ENCODE assay signal across 1 cellular context in genomic region chr1:220876511-220877347, GRCh38.
TF ChIP-seq lines count a peak whose summit lies in the region.

No MANE protein-coding gene starts in this region.

TF ChIP-seq in GM23338, 12 proteins besides CTCF, POLR2A, EP300 and RAD21 (continued from another document):
- TF ChIP-seq, protein P1, sequence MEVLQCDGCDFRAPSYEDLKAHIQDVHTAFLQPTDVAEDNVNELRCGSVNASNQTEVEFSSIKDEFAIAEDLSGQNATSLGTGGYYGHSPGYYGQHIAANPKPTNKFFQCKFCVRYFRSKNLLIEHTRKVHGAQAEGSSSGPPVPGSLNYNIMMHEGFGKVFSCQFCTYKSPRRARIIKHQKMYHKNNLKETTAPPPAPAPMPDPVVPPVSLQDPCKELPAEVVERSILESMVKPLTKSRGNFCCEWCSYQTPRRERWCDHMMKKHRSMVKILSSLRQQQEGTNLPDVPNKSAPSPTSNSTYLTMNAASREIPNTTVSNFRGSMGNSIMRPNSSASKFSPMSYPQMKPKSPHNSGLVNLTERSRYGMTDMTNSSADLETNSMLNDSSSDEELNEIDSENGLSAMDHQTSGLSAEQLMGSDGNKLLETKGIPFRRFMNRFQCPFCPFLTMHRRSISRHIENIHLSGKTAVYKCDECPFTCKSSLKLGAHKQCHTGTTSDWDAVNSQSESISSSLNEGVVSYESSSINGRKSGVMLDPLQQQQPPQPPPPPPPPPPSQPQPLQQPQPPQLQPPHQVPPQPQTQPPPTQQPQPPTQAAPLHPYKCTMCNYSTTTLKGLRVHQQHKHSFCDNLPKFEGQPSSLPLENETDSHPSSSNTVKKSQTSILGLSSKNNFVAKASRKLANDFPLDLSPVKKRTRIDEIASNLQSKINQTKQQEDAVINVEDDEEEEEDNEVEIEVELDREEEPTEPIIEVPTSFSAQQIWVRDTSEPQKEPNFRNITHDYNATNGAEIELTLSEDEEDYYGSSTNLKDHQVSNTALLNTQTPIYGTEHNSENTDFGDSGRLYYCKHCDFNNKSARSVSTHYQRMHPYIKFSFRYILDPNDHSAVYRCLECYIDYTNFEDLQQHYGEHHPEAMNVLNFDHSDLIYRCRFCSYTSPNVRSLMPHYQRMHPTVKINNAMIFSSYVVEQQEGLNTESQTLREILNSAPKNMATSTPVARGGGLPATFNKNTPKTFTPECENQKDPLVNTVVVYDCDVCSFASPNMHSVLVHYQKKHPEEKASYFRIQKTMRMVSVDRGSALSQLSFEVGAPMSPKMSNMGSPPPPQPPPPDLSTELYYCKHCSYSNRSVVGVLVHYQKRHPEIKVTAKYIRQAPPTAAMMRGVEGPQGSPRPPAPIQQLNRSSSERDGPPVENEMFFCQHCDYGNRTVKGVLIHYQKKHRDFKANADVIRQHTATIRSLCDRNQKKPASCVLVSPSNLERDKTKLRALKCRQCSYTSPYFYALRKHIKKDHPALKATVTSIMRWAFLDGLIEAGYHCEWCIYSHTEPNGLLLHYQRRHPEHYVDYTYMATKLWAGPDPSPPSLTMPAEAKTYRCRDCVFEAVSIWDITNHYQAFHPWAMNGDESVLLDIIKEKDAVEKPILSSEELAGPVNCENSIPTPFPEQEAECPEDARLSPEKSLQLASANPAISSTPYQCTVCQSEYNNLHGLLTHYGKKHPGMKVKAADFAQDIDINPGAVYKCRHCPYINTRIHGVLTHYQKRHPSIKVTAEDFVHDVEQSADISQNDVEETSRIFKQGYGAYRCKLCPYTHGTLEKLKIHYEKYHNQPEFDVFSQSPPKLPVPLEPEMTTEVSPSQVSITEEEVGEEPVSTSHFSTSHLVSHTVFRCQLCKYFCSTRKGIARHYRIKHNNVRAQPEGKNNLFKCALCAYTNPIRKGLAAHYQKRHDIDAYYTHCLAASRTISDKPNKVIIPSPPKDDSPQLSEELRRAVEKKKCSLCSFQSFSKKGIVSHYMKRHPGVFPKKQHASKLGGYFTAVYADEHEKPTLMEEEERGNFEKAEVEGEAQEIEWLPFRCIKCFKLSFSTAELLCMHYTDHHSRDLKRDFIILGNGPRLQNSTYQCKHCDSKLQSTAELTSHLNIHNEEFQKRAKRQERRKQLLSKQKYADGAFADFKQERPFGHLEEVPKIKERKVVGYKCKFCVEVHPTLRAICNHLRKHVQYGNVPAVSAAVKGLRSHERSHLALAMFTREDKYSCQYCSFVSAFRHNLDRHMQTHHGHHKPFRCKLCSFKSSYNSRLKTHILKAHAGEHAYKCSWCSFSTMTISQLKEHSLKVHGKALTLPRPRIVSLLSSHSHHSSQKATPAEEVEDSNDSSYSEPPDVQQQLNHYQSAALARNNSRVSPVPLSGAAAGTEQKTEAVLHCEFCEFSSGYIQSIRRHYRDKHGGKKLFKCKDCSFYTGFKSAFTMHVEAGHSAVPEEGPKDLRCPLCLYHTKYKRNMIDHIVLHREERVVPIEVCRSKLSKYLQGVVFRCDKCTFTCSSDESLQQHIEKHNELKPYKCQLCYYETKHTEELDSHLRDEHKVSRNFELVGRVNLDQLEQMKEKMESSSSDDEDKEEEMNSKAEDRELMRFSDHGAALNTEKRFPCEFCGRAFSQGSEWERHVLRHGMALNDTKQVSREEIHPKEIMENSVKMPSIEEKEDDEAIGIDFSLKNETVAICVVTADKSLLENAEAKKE (CRISPR knock-in tag; IDR thresholded peaks at IDR 0.05): no peak
- no peak for TF ChIP-seq JUNB (IDR thresholded peaks at IDR 0.05; ENCODE audit: unreplicated experiment)
- no peak for TF ChIP-seq CREB1 (CRISPR knock-in tag; IDR thresholded peaks at IDR 0.05; ENCODE audit: low read depth)
- TF ChIP-seq NANOG (IDR thresholded peaks at IDR 0.05; ENCODE audit: borderline replicate concordance): no peak
- no peak for TF ChIP-seq ZNF114 (CRISPR knock-in tag; IDR thresholded peaks at IDR 0.05)
- peak; percentile 78 for TF ChIP-seq EZH2 (IDR thresholded peaks at IDR 0.05; ENCODE audit: low read depth, unreplicated experiment)
TF ChIP-seq in GM23338: peak in this region for 3.
